ENCODE assay signal across 8 cellular contexts in genomic region chr22:41383085-41383484, GRCh38. TPM values are rescaled to one million over a fixed set of nuclear protein-coding genes. Genes with fewer than 3 reads are reported as not detected.
DNase-seq lines count a peak whose midpoint lies in the region; ATAC-seq and TF ChIP-seq lines count a peak whose summit lies in the region.

No MANE protein-coding gene starts in this region.

- peaks cover 13 to 31% of the 10 kb centered on the region in 2 experiments for H3K79me1 ChIP-seq in IMR-90 (ENCODE audit: low read depth in 1 of 2, low read length in 2 of 2)

- H3K4me1 ChIP-seq in BE2C (peaks cover 17% of the 10 kb centered on the region), IMR-90 (ENCODE audit: control insufficient read depth, insufficient read depth, low read length) (peaks cover 9% of the 10 kb centered on the region)

- no peak overlapping the region for H3K4ac ChIP-seq in IMR-90 (ENCODE audit: low read depth, low read length)

- H3K56ac ChIP-seq in IMR-90 (ENCODE audit: extremely low read depth, insufficient read depth, low read length), result no peak overlapping the region

- POLR2A ChIA-PET in IMR-90 (lab: Charles Lee; ENCODE audit: unreplicated experiment), result no interaction called here

- peak overlapping the region; percentile 60 for H2AK9ac ChIP-seq in IMR-90 (replicated peaks; ENCODE audit: low read depth, low read length, poor library complexity)

- H3K9ac ChIP-seq in IMR-90 (ENCODE audit: low read depth, low read length), result peak overlapping the region; percentile 74

- no peak overlapping the region for H2BK120ac ChIP-seq in IMR-90 (ENCODE audit: low read depth, low read length)

- no peaks in the 10 kb centered on the region for H3K9me3 ChIP-seq in BE2C
- no peaks in the 10 kb centered on the region for H3K9me3 ChIP-seq in IMR-90 (ENCODE audit: control insufficient read depth, insufficient read depth, low read length)

- H3K27ac ChIP-seq in IMR-90 (ENCODE audit: insufficient read depth, low read length), result no peak overlapping the region

- H2BK5ac ChIP-seq in IMR-90 (ENCODE audit: low read depth, low read length, poor library complexity, severe bottlenecking), result no peak overlapping the region

- no peaks in the 10 kb centered on the region for H4K20me1 ChIP-seq in IMR-90 (ENCODE audit: insufficient read depth, low read length)

- peak overlapping the region; percentile 77 for H3K4me3 ChIP-seq in BE2C (ENCODE audit: low read depth, low read length)
- peak overlapping the region; percentile 64 for H3K4me3 ChIP-seq in IMR-90 (ENCODE audit: insufficient read depth, low read depth, low read length)

- H2BK20ac ChIP-seq in IMR-90 (ENCODE audit: low read depth, low read length), result no peak overlapping the region

- DNase-seq in BE2C (no peak), IMR-90 (no peak), nephron progenitor cell (no peak), hypothalamus (lab: John Stamatoyannopoulos, UW) (no peak), kidney tubule cell (ENCODE audit: low spot score) (no peak), middle frontal gyrus (ENCODE audit: extremely low spot score, low spot score) (no peak)
- no peak for DNase-seq in stimulated activated CD4-positive, alpha-beta T cell treated with anti-CD3 and anti-CD28 coated beads, Interleukin-12 subunit alpha, Interleukin-12 subunit beta, amount 100 ng/mL, for 4 hours

- H3K27ac Mint-ChIP-seq in dendritic cell treated with granulocyte-macrophage colony-stimulating factor and Interleukin-4, amounts not matched to agents 40 ng/mL and 50 ng/mL, for 4 days, result no peak overlapping the region
- no peak overlapping the region for H3K27ac Mint-ChIP-seq in nephron progenitor cell

- no peak overlapping the region for H4K8ac ChIP-seq in IMR-90 (ENCODE audit: low read depth in 2 of 2, low read length in 2 of 2)

- dilution Hi-C loops in IMR-90 (cut with HindIII; ENCODE audit: low sequenced_read_pairs, unreplicated experiment), result no loop called here

- in situ Hi-C loops in IMR-90 (cut with MboI; ENCODE audit: low sequenced_read_pairs), result no loop called here

- H3K9me3 Mint-ChIP-seq in dendritic cell treated with granulocyte-macrophage colony-stimulating factor and Interleukin-4, amounts not matched to agents 40 ng/mL and 50 ng/mL, for 4 days, result no peaks in the 10 kb centered on the region
- H3K9me3 Mint-ChIP-seq in nephron progenitor cell, result no peaks in the 10 kb centered on the region

- TF ChIP-seq POLR2A in IMR-90 (IDR thresholded peaks at IDR 0.05; ENCODE audit: low read depth, low read length), result no peak

- peaks cover 7% of the 10 kb centered on the region for H3K27me3 Mint-ChIP-seq in dendritic cell treated with granulocyte-macrophage colony-stimulating factor and Interleukin-4, amounts not matched to agents 40 ng/mL and 50 ng/mL, for 4 days
- H3K27me3 Mint-ChIP-seq in nephron progenitor cell (ENCODE audit: low read depth, poor library complexity), result peaks cover 3% of the 10 kb centered on the region

- TF ChIP-seq RAD21 in IMR-90 (IDR thresholded peaks at IDR 0.05; ENCODE audit: low read length), result no peak

- peak overlapping the region; percentile 83 for H3K4me2 ChIP-seq in IMR-90 (ENCODE audit: low read depth, low read length)

- intact Hi-C loops in IMR-90 (cut with micrococcal nuclease), result no loop called here
- intact Hi-C loops in dendritic cell treated with granulocyte-macrophage colony-stimulating factor and Interleukin-4, amounts not matched to agents 40 ng/mL and 50 ng/mL, for 4 days (cut with micrococcal nuclease), result loop anchor here (5.0 kb wide), 1 partner anchor 96 kb away; the partner anchor contains the start of gene RANGAP1

- peaks cover 18% of the 10 kb centered on the region for H3K36me3 Mint-ChIP-seq in dendritic cell treated with granulocyte-macrophage colony-stimulating factor and Interleukin-4, amounts not matched to agents 40 ng/mL and 50 ng/mL, for 4 days (ENCODE audit: low read depth)
- no peaks in the 10 kb centered on the region for H3K36me3 Mint-ChIP-seq in nephron progenitor cell (ENCODE audit: low read depth)

- peak overlapping the region; percentile 32; the same call in 1 of the 2 replicates for H3K23ac ChIP-seq in IMR-90 (ENCODE audit: low read depth, low read length)

- no peak overlapping the region for H2BK15ac ChIP-seq in IMR-90 (ENCODE audit: low read depth, low read length)

- CTCF ChIA-PET in IMR-90 (lab: Yijun Ruan, JAX), result no interaction called here

- no CpG with 5 or more reads among the region's 5 CpGs for WGBS in IMR-90 (ENCODE audit: extremely low coverage in 2 of 2, insufficient read length in 1 of 2), 2 experiments

- peak overlapping the region; percentile 56; the same call in 1 of the 2 replicates for H2AK5ac ChIP-seq in IMR-90 (ENCODE audit: low read depth, low read length)

- no peaks in the 10 kb centered on the region for H3K9me1 ChIP-seq in IMR-90 (ENCODE audit: insufficient read depth, low read length)

- no peak overlapping the region; the same call in 1 of the 2 replicates for H3K14ac ChIP-seq in IMR-90 (replicated peaks; ENCODE audit: low read depth, low read length)

- H3K18ac ChIP-seq in IMR-90 (ENCODE audit: low read depth, low read length), result no peak overlapping the region

- H2AFZ ChIP-seq in IMR-90 (replicated peaks; ENCODE audit: low read length, poor library complexity), result peak overlapping the region; percentile 89

- TF ChIP-seq CTCF in BE2C (IDR thresholded peaks at IDR 0.05; ENCODE audit: low read depth, low read length) (no peak), IMR-90 (conservative IDR thresholded peaks at IDR 0.05; ENCODE audit: low read depth, low read length) (no peak), nephron progenitor cell (IDR thresholded peaks at IDR 0.05) (no peak)

- BruUV-seq in IMR-90 (replicated peaks; lab: Mats Ljungman, UMichigan), result no TSS peak

- H3K4me1 Mint-ChIP-seq in dendritic cell treated with granulocyte-macrophage colony-stimulating factor and Interleukin-4, amounts not matched to agents 40 ng/mL and 50 ng/mL, for 4 days (ENCODE audit: low read depth), result peaks cover 29% of the 10 kb centered on the region
- H3K4me1 Mint-ChIP-seq in nephron progenitor cell, result peaks cover 32% of the 10 kb centered on the region

- H3K4me3 Mint-ChIP-seq in dendritic cell treated with granulocyte-macrophage colony-stimulating factor and Interleukin-4, amounts not matched to agents 40 ng/mL and 50 ng/mL, for 4 days, result peak overlapping the region; percentile 91
- H3K4me3 Mint-ChIP-seq in nephron progenitor cell, result peak overlapping the region; percentile 81

- peaks cover 7% of the 10 kb centered on the region for H3K36me3 ChIP-seq in BE2C
- peaks cover 7% of the 10 kb centered on the region for H3K36me3 ChIP-seq in IMR-90 (ENCODE audit: control insufficient read depth, insufficient read depth, low read length)

- no peak overlapping the region for H4K91ac ChIP-seq in IMR-90 (ENCODE audit: insufficient read depth, low read depth, low read length)

- no peaks in the 10 kb centered on the region for H3K27me3 ChIP-seq in BE2C
- no peaks in the 10 kb centered on the region for H3K27me3 ChIP-seq in IMR-90 (ENCODE audit: control insufficient read depth, insufficient read depth, low read length)

- H4K5ac ChIP-seq in IMR-90 (ENCODE audit: low read depth, low read length), result peak overlapping the region; percentile 9; the same call in 1 of the 2 replicates

- ATAC-seq in IMR-90 (ENCODE audit: low read depth), result no peak

TF ChIP-seq in IMR-90, 13 proteins besides CTCF, POLR2A, EP300 and RAD21:
- no peak for TF ChIP-seq SMC3 (IDR thresholded peaks at IDR 0.05; ENCODE audit: low read depth, low read length)
- no peak for TF ChIP-seq RFX5 (IDR thresholded peaks at IDR 0.05; ENCODE audit: low read depth, low read length)
- TF ChIP-seq, protein P1, sequence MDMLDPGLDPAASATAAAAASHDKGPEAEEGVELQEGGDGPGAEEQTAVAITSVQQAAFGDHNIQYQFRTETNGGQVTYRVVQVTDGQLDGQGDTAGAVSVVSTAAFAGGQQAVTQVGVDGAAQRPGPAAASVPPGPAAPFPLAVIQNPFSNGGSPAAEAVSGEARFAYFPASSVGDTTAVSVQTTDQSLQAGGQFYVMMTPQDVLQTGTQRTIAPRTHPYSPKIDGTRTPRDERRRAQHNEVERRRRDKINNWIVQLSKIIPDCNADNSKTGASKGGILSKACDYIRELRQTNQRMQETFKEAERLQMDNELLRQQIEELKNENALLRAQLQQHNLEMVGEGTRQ (IDR thresholded peaks at IDR 0.05; ENCODE audit: low read depth, low read length), result no peak
- TF ChIP-seq MAFK (IDR thresholded peaks at IDR 0.05; ENCODE audit: low read depth, low read length), result no peak
- TF ChIP-seq ELK1 (IDR thresholded peaks at IDR 0.05; ENCODE audit: borderline replicate concordance, low read depth, low read length), result no peak
- no peak for TF ChIP-seq MXI1 (IDR thresholded peaks at IDR 0.05; ENCODE audit: borderline replicate concordance, low read depth, low read length)
- no peak for TF ChIP-seq CHD1 (IDR thresholded peaks at IDR 0.05; ENCODE audit: low read depth, low read length)

RNA-seq across cellular contexts. Expression of gene TEF, which starts 1.3 kb away (rescaled TPM):
- polyA plus RNA-seq in BE2C (2012; ENCODE audit: insufficient read depth, insufficient read length, low read depth), result 3.7 TPM
- total RNA-seq in IMR-90 (2012; rRNA removed), result 5.6 and 6.1 TPM in 2 replicates
- 11.6 and 14.4 TPM in 2 replicates for polyA plus RNA-seq in IMR-90 (2012; rRNA removed)
- polyA plus RNA-seq in IMR-90 (2012; cell fraction: cytosol; rRNA removed), result 4.4 and 5.7 TPM in 2 replicates
- polyA plus RNA-seq in IMR-90 (2012; cell fraction: nucleus; rRNA removed; ENCODE audit: low replicate concordance), result 4.7 and 8.8 TPM in 2 replicates
